Comparison of ENCODE assay signal across 10 cellular contexts in the genomic region with DNA sequence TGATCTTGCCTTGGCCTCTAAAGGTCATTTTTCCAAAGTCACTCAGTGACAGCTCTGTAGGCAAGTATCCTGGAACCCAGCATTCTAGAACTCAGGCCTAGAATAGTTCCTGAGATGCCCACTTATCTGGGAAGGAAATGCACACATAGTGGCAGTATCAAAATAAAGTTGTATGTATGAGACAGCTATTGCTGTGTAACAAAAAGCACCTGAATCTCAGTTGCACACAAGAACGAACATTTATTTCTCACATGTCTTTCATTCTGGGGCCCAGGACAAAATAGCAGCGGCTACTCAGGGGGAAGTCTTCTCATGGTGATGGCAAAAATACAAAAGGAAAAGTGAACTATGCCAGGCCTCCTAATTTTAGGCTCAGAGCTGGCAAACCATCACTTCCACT.
"Had no signal": no experiment of that assay in that cellular context is flagged by ENCODE, and none has a peak within 500 bp of the region (broad histone marks: within the 10 kb centered on the region; RNA-seq: fewer than 3 reads in every experiment).

No MANE protein-coding gene starts in this region.

- H3K4me2 ChIP-seq: GM23338 had no signal

- ATAC-seq: GM23338, HCT116 had no signal

- H3K4me1 ChIP-seq: HAP-1 had no signal

- H3K9me3 ChIP-seq: HAP-1 had no signal

- DNase-seq: GM23248, GOT3, H7, H9, HFFc6 had no signal

- H3K9ac ChIP-seq: GM23248 had no signal

- H3K9me3 Mint-ChIP-seq: HFFc6 had no signal

- H3K27ac Mint-ChIP-seq: GM23338, H9, HFFc6 had no signal

- H3K27ac ChIP-seq: GM23248 had no signal

- H3K4me3 ChIP-seq: GM23248, GM23338, HAP-1 had no signal

- H3K36me3 ChIP-seq: HAP-1 had no signal

- H2AFZ ChIP-seq: GM23248, GM23338 had no signal

- H3K4me3 Mint-ChIP-seq: GM23338, H9, HFFc6 had no signal

- FAIRE-seq: H1, H54 had no signal
